ENCODE assay signal across 1 cellular context in the genomic region with DNA sequence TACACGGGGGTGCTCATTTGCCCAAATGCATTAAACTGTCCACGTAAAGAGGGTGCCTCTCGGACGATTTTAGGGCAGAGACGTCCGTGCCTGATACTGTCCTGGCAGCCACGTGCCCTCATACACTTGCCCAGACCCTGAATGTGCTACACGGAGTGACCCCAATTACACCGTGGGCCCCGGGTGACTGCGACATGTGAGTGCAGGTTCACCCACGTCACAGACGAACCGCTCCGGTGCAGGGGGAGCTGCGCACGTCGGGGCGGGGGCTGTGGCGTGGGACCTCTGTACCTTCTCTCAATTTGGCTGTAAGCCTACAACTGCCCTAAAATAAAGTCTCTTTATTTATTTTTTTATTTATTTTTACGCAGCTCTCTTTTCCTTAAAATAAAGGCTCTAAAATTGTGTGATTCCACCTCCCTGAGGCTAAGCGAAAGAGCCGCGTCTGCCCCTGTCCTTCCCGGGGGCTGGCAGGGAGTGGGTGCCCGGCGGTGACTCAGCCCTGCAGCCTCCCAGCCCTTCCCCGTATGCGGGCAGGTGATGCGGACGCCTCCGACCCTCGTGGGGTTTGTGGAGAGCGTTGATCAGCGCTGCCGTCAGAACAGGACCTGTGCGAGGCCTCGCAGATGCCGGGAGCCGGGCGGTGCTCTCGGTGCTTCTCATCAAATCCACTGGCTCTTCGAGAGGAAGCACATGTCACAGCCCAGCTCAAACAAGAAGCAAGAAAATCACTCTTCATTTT.
TF ChIP-seq lines count a peak whose summit lies in the region.

No MANE protein-coding gene starts in this region.

TF ChIP-seq in K562, 482 proteins besides CTCF, POLR2A, EP300 and RAD21:
- no peak for TF ChIP-seq CHD2 (IDR thresholded peaks at IDR 0.05; ENCODE audit: low read depth, low read length)
- 0 out of 2 replicates have a peak, but pooled peaks have one; percentile 16 for TF ChIP-seq L3MBTL2 (IDR thresholded peaks at IDR 0.05)
